ENCODE assay signal across 9 cellular contexts in genomic region chr18:49725809-49726514, GRCh38.
DNase-seq lines count a peak whose midpoint lies in the region; ATAC-seq and TF ChIP-seq lines count a peak whose summit lies in the region.
"Had no signal": no experiment of that assay in that cellular context is flagged by ENCODE, and none has a peak within 500 bp of the region (broad histone marks: within the 10 kb centered on the region; RNA-seq: fewer than 3 reads in every experiment).

No MANE protein-coding gene starts in this region.

- DNase-seq in LHCN-M2 (ENCODE audit: low read depth) (peak; percentile 63), chondrocyte (ENCODE audit: low spot score) (no peak), left lung (peak in 1 of 2 donors; percentile 73), ureter (ENCODE audit: low spot score) (peak; percentile 62), NCI-H2227 treated with DMSO at 0.1 percent for 48 hours (lab: John Stamatoyannopoulos, UW) (no peak), SIG-M5 treated with dmso at 0.1 percent for 504 hours (lab: John Stamatoyannopoulos, UW; ENCODE audit: unreplicated experiment) (no peak)
- DNase-seq in CD8-positive, alpha-beta T cell, result no peak

- peaks cover 14 to 19% of the 10 kb centered on the region in 2 donors for H3K4me1 ChIP-seq in left lung
- no peaks in the 10 kb centered on the region for H3K4me1 ChIP-seq in CD8-positive, alpha-beta T cell (ENCODE audit: insufficient read depth, low read length)

- ATAC-seq in left lung, result peak; percentile 60
- no peak for ATAC-seq in CD8-positive, alpha-beta T cell
- ATAC-seq in GM19452 (IDR thresholded peaks at IDR 0.05; ENCODE audit: unreplicated experiment), result no peak

- intact Hi-C loops in left lung (cut with DNase I), result no loop called here
- intact Hi-C loops in CD8-positive, alpha-beta T cell (cut with DNase I, micrococcal nuclease), result no loop called here

- H3K27me3 ChIP-seq in left lung, result peaks cover 0 to 6% of the 10 kb centered on the region in 2 donors
- H3K27me3 ChIP-seq in CD8-positive, alpha-beta T cell (ENCODE audit: insufficient read depth, low read length), result no peaks in the 10 kb centered on the region

- CTCF ChIA-PET in CD8-positive, alpha-beta T cell (lab: Charles Lee), result no interaction called here

- no peaks in the 10 kb centered on the region for H3K36me3 ChIP-seq in left lung
- H3K36me3 ChIP-seq in CD8-positive, alpha-beta T cell (ENCODE audit: insufficient read depth, low read length), result no peaks in the 10 kb centered on the region

- no peak overlapping the region for H3K4me3 Mint-ChIP-seq in chondrocyte (ENCODE audit: unreplicated experiment)
- H3K4me3 Mint-ChIP-seq in CD8-positive, alpha-beta T cell, result no peak overlapping the region
- H3K4me3 Mint-ChIP-seq: T-helper 2 cell treated with Interferon-gamma antibody and Interleukin-4, amounts not matched to agents 5 μg/mL and 100 μg/mL, for 36 hours had no signal

- no peaks in the 10 kb centered on the region for H3K27me3 Mint-ChIP-seq in chondrocyte (ENCODE audit: low read depth)
- peaks cover 32% of the 10 kb centered on the region for H3K27me3 Mint-ChIP-seq in CD8-positive, alpha-beta T cell (ENCODE audit: low read depth)

- peak overlapping the region; percentile 60 to 73 for H3K27ac ChIP-seq in left lung
- no peak overlapping the region for H3K27ac ChIP-seq in CD8-positive, alpha-beta T cell (ENCODE audit: low read depth, low read length)

- H3K9me3 ChIP-seq in left lung, result no peaks in the 10 kb centered on the region
- H3K9me3 ChIP-seq in CD8-positive, alpha-beta T cell (ENCODE audit: low read length), result no peaks in the 10 kb centered on the region

- TF ChIP-seq CTCF in chondrocyte (IDR thresholded peaks at IDR 0.05), result peak; percentile 26
- no peak for TF ChIP-seq CTCF in left lung (IDR thresholded peaks at IDR 0.05)
- no peak for TF ChIP-seq CTCF in CD8-positive, alpha-beta T cell (IDR thresholded peaks at IDR 0.05)

- H3K4me1 Mint-ChIP-seq in chondrocyte (ENCODE audit: low read depth), result peaks cover 31% of the 10 kb centered on the region
- peaks cover 8% of the 10 kb centered on the region for H3K4me1 Mint-ChIP-seq in CD8-positive, alpha-beta T cell (ENCODE audit: low read depth)

- H3K9me3 Mint-ChIP-seq in chondrocyte (ENCODE audit: low read depth), result no peaks in the 10 kb centered on the region
- no peaks in the 10 kb centered on the region for H3K9me3 Mint-ChIP-seq in CD8-positive, alpha-beta T cell
- H3K9me3 Mint-ChIP-seq: T-helper 2 cell treated with Interferon-gamma antibody and Interleukin-4, amounts not matched to agents 5 μg/mL and 100 μg/mL, for 36 hours had no signal

- peak overlapping the region; percentile 90 for H3K27ac Mint-ChIP-seq in chondrocyte (ENCODE audit: unreplicated experiment)
- H3K27ac Mint-ChIP-seq in CD8-positive, alpha-beta T cell, result no peak overlapping the region
- H3K27ac Mint-ChIP-seq: T-helper 2 cell treated with Interferon-gamma antibody and Interleukin-4, amounts not matched to agents 5 μg/mL and 100 μg/mL, for 36 hours had no signal

- no peak overlapping the region for H3K4me3 ChIP-seq in left lung
- no peak overlapping the region for H3K4me3 ChIP-seq in CD8-positive, alpha-beta T cell (ENCODE audit: low read depth, low read length)

- H3K36me3 Mint-ChIP-seq in chondrocyte (ENCODE audit: low read depth), result no peaks in the 10 kb centered on the region
- H3K36me3 Mint-ChIP-seq in CD8-positive, alpha-beta T cell, result no peaks in the 10 kb centered on the region

- POLR2A ChIA-PET in CD8-positive, alpha-beta T cell (lab: Charles Lee), result no interaction called here

Comparison
In these comparisons a context has a peak if more than half of its experiments do, and no peak if none do; other contexts are left out.
1. DNase-seq: peak in LHCN-M2 (single experiment) and ureter (single experiment); none in chondrocyte (single experiment), NCI-H2227 treated with DMSO at 0.1 percent for 48 hours (single experiment), SIG-M5 treated with dmso at 0.1 percent for 504 hours (single experiment) and CD8-positive, alpha-beta T cell (0 of 7).